Comparison of ENCODE assay signal across 19 cellular contexts in genomic region chr1:109579044-109579443, GRCh38. TPM values are rescaled to one million over a fixed set of nuclear protein-coding genes. Genes with fewer than 3 reads are reported as not detected.
DNase-seq lines count a peak whose midpoint lies in the region; ATAC-seq, FAIRE-seq and TF ChIP-seq lines count a peak whose summit lies in the region.
"Had no signal": no experiment of that assay in that cellular context is flagged by ENCODE, and none has a peak within 500 bp of the region (broad histone marks: within the 10 kb centered on the region; RNA-seq: fewer than 3 reads in every experiment).

No MANE protein-coding gene starts in this region.

- no peaks in the 10 kb centered on the region for H3K9me3 Mint-ChIP-seq in activated naive CD4-positive, alpha-beta T cell treated with anti-CD3 and anti-CD28 coated beads, Interleukin-2, amount 10 ng/mL, durations not matched to agents 7 days and 5 days
- H3K9me3 Mint-ChIP-seq in activated naive CD4-positive, alpha-beta T cell treated with anti-CD3 and anti-CD28 coated beads for 36 hours, result no peaks in the 10 kb centered on the region
- no peaks in the 10 kb centered on the region for H3K9me3 Mint-ChIP-seq in astrocyte (ENCODE audit: unreplicated experiment)
- no peaks in the 10 kb centered on the region for H3K9me3 Mint-ChIP-seq in stimulated activated memory B cell treated with anti-CD40 and anti-IgM and Interleukin-4, amounts not matched to agents 10 μg/mL and 1 μg/mL and 100 μg/mL, for 72 hours
- H3K9me3 Mint-ChIP-seq: activated CD4-positive, alpha-beta memory T cell treated with anti-CD3 and anti-CD28 coated beads, Interleukin-2, amount 10 ng/mL, durations not matched to agents 7 days and 5 days; naive thymus-derived CD4-positive, alpha-beta T cell had no signal

- no peak for FAIRE-seq in astrocyte (lab: Jason Lieb, UNC)
- FAIRE-seq: endothelial cell of umbilical vein, TTC549 had no signal

- H4K20me1 ChIP-seq in astrocyte (ENCODE audit: insufficient read depth, low read length), result peaks cover 46% of the 10 kb centered on the region

- peaks cover 34% of the 10 kb centered on the region for H3K36me3 ChIP-seq in astrocyte (ENCODE audit: insufficient read depth, low read length)

- no peak overlapping the region for H3K9ac ChIP-seq in astrocyte (ENCODE audit: low read length)

- no peaks in the 10 kb centered on the region for H3K27me3 ChIP-seq in astrocyte (ENCODE audit: insufficient read depth, low read length)
- H3K27me3 ChIP-seq: SJSA1, transverse colon had no signal

- no peak for ATAC-seq in stimulated activated memory B cell treated with anti-CD40 and anti-IgM and Interleukin-4, amounts not matched to agents 10 μg/mL and 1 μg/mL and 100 μg/mL, for 72 hours
- ATAC-seq in HG02885 (IDR thresholded peaks at IDR 0.05; ENCODE audit: poor library complexity, unreplicated experiment) (no peak), GM21381 (IDR thresholded peaks at IDR 0.05; ENCODE audit: unreplicated experiment) (no peak)
- ATAC-seq: left lobe of liver; naive thymus-derived CD4-positive, alpha-beta T cell had no signal

- peaks cover 56% of the 10 kb centered on the region for H3K79me2 ChIP-seq in astrocyte (ENCODE audit: insufficient read depth, low read length)

- H3K4me1 ChIP-seq in astrocyte (ENCODE audit: insufficient read depth, low read length), result peaks cover 6% of the 10 kb centered on the region
- H3K4me1 ChIP-seq: SJSA1 had no signal

- H3K9me3 ChIP-seq in astrocyte (ENCODE audit: insufficient read depth, low read depth, low read length), result no peaks in the 10 kb centered on the region
- H3K9me3 ChIP-seq: SJSA1, transverse colon had no signal

- H3K36me3 Mint-ChIP-seq in activated naive CD4-positive, alpha-beta T cell treated with anti-CD3 and anti-CD28 coated beads, Interleukin-2, amount 10 ng/mL, durations not matched to agents 7 days and 5 days, result peaks cover 47% of the 10 kb centered on the region
- peaks cover 16% of the 10 kb centered on the region for H3K36me3 Mint-ChIP-seq in activated naive CD4-positive, alpha-beta T cell treated with anti-CD3 and anti-CD28 coated beads for 36 hours (ENCODE audit: low read depth)
- H3K36me3 Mint-ChIP-seq in astrocyte (ENCODE audit: low read depth, unreplicated experiment), result peaks cover 11% of the 10 kb centered on the region
- peaks cover 44% of the 10 kb centered on the region for H3K36me3 Mint-ChIP-seq in stimulated activated memory B cell treated with anti-CD40 and anti-IgM and Interleukin-4, amounts not matched to agents 10 μg/mL and 1 μg/mL and 100 μg/mL, for 72 hours

- intact Hi-C loops in activated naive CD4-positive, alpha-beta T cell treated with anti-CD3 and anti-CD28 coated beads for 36 hours (cut with micrococcal nuclease), result no loop called here

- H3K27ac ChIP-seq in astrocyte (ENCODE audit: low read depth, low read length), result no peak overlapping the region
- H3K27ac ChIP-seq: SJSA1 had no signal

- CTCF ChIA-PET in activated naive CD4-positive, alpha-beta T cell treated with anti-CD3 and anti-CD28 coated beads, Interleukin-2, amount 10 ng/mL, durations not matched to agents 7 days and 5 days (lab: Charles Lee), result interaction anchor here (0.8 kb wide), 1 partner anchor 62 kb away, joined by 3 read pairs; no protein-coding TSS in a partner anchor
- CTCF ChIA-PET in activated naive CD4-positive, alpha-beta T cell treated with anti-CD3 and anti-CD28 coated beads for 36 hours (lab: Charles Lee), result no interaction called here

- H3K4me2 ChIP-seq in astrocyte (ENCODE audit: low read length), result peak overlapping the region; percentile 1

- DNase-seq in activated naive CD4-positive, alpha-beta T cell treated with anti-CD3 and anti-CD28 coated beads, Interleukin-2, amount 10 ng/mL, durations not matched to agents 7 days and 5 days, result no peak
- DNase-seq in activated naive CD4-positive, alpha-beta T cell treated with anti-CD3 and anti-CD28 coated beads for 36 hours, result no peak
- DNase-seq in astrocyte (ENCODE audit: low read depth) (peak; percentile 49), hepatic stellate cell (ENCODE audit: low spot score) (peak; percentile 9), amygdala (lab: John Stamatoyannopoulos, UW) (no peak)
- DNase-seq: activated CD4-positive, alpha-beta memory T cell treated with anti-CD3 and anti-CD28 coated beads, Interleukin-2, amount 10 ng/mL, durations not matched to agents 7 days and 5 days; activated gamma-delta T cell treated with Interleukin-2 at 50 U/mL for 16 hours; central memory CD4-positive, alpha-beta T cell; naive thymus-derived CD4-positive, alpha-beta T cell; retina; stimulated activated CD4-positive, alpha-beta T cell treated with anti-CD3 and anti-CD28 coated beads, Interleukin-1b, Interleukin-23, amount 100 ng/mL, for 48 hours; transverse colon had no signal

- no peak overlapping the region for H3K4me3 ChIP-seq in astrocyte (ENCODE audit: insufficient read depth, low read depth, low read length)
- H3K4me3 ChIP-seq: SJSA1, transverse colon had no signal

- no peaks in the 10 kb centered on the region for H3K4me1 Mint-ChIP-seq in activated naive CD4-positive, alpha-beta T cell treated with anti-CD3 and anti-CD28 coated beads, Interleukin-2, amount 10 ng/mL, durations not matched to agents 7 days and 5 days
- peaks cover 4% of the 10 kb centered on the region for H3K4me1 Mint-ChIP-seq in activated naive CD4-positive, alpha-beta T cell treated with anti-CD3 and anti-CD28 coated beads for 36 hours (ENCODE audit: low read depth)
- peaks cover 8% of the 10 kb centered on the region for H3K4me1 Mint-ChIP-seq in astrocyte (ENCODE audit: low read depth, unreplicated experiment)
- peaks cover 6% of the 10 kb centered on the region for H3K4me1 Mint-ChIP-seq in stimulated activated memory B cell treated with anti-CD40 and anti-IgM and Interleukin-4, amounts not matched to agents 10 μg/mL and 1 μg/mL and 100 μg/mL, for 72 hours

- no peak overlapping the region for H3K4me3 Mint-ChIP-seq in activated naive CD4-positive, alpha-beta T cell treated with anti-CD3 and anti-CD28 coated beads, Interleukin-2, amount 10 ng/mL, durations not matched to agents 7 days and 5 days
- H3K4me3 Mint-ChIP-seq in activated naive CD4-positive, alpha-beta T cell treated with anti-CD3 and anti-CD28 coated beads for 36 hours, result no peak overlapping the region
- peak overlapping the region; percentile 45 for H3K4me3 Mint-ChIP-seq in astrocyte (ENCODE audit: unreplicated experiment)
- no peak overlapping the region for H3K4me3 Mint-ChIP-seq in stimulated activated memory B cell treated with anti-CD40 and anti-IgM and Interleukin-4, amounts not matched to agents 10 μg/mL and 1 μg/mL and 100 μg/mL, for 72 hours
- H3K4me3 Mint-ChIP-seq: activated CD4-positive, alpha-beta memory T cell treated with anti-CD3 and anti-CD28 coated beads, Interleukin-2, amount 10 ng/mL, durations not matched to agents 7 days and 5 days; naive thymus-derived CD4-positive, alpha-beta T cell had no signal

- TF ChIP-seq CTCF in astrocyte (IDR thresholded peaks at IDR 0.05; ENCODE audit: insufficient read depth, low read depth, low read length), result no peak

- H3K27me3 Mint-ChIP-seq in activated naive CD4-positive, alpha-beta T cell treated with anti-CD3 and anti-CD28 coated beads, Interleukin-2, amount 10 ng/mL, durations not matched to agents 7 days and 5 days, result no peaks in the 10 kb centered on the region
- H3K27me3 Mint-ChIP-seq in activated naive CD4-positive, alpha-beta T cell treated with anti-CD3 and anti-CD28 coated beads for 36 hours (ENCODE audit: low read depth), result no peaks in the 10 kb centered on the region
- no peaks in the 10 kb centered on the region for H3K27me3 Mint-ChIP-seq in astrocyte (ENCODE audit: low read depth, unreplicated experiment)
- no peaks in the 10 kb centered on the region for H3K27me3 Mint-ChIP-seq in stimulated activated memory B cell treated with anti-CD40 and anti-IgM and Interleukin-4, amounts not matched to agents 10 μg/mL and 1 μg/mL and 100 μg/mL, for 72 hours
- H3K27me3 Mint-ChIP-seq: activated CD4-positive, alpha-beta memory T cell treated with anti-CD3 and anti-CD28 coated beads, Interleukin-2, amount 10 ng/mL, durations not matched to agents 7 days and 5 days; naive thymus-derived CD4-positive, alpha-beta T cell had no signal

- peak overlapping the region; percentile 21 for H3K27ac Mint-ChIP-seq in activated naive CD4-positive, alpha-beta T cell treated with anti-CD3 and anti-CD28 coated beads, Interleukin-2, amount 10 ng/mL, durations not matched to agents 7 days and 5 days
- no peak overlapping the region for H3K27ac Mint-ChIP-seq in activated naive CD4-positive, alpha-beta T cell treated with anti-CD3 and anti-CD28 coated beads for 36 hours
- peak overlapping the region; percentile 85 for H3K27ac Mint-ChIP-seq in astrocyte (ENCODE audit: unreplicated experiment)
- H3K27ac Mint-ChIP-seq in stimulated activated memory B cell treated with anti-CD40 and anti-IgM and Interleukin-4, amounts not matched to agents 10 μg/mL and 1 μg/mL and 100 μg/mL, for 72 hours, result peak overlapping the region; percentile 32
- H3K27ac Mint-ChIP-seq: activated CD4-positive, alpha-beta memory T cell treated with anti-CD3 and anti-CD28 coated beads, Interleukin-2, amount 10 ng/mL, durations not matched to agents 7 days and 5 days had no signal

- H2AFZ ChIP-seq in astrocyte (ENCODE audit: low read depth, low read length), result no peak overlapping the region

RNA-seq across cellular contexts. Expression of gene GNAI3, which starts 30.6 kb away (rescaled TPM):
- 1 to 10 TPM; 8.0 to 8.5 TPM for total RNA-seq in activated naive CD4-positive, alpha-beta T cell treated with anti-CD3 and anti-CD28 coated beads for 36 hours
- total RNA-seq in astrocyte, result 15.3 and 16.1 TPM in 2 replicates

RNA-seq across cellular contexts. Expression of gene GPR61, which starts 39.4 kb away (rescaled TPM):
- total RNA-seq in activated naive CD4-positive, alpha-beta T cell treated with anti-CD3 and anti-CD28 coated beads for 36 hours, result under 1 TPM in 1 of 2 experiments, not detected in 1; 0.31 TPM
- not detected in 2 replicates for total RNA-seq in astrocyte
- total RNA-seq: endothelial cell of umbilical vein, left lobe of liver, transverse colon had no signal

RNA-seq across cellular contexts. Expression of gene GNAT2, which starts 40.4 kb away (rescaled TPM):
- under 1 TPM; 0.22 to 0.50 TPM for total RNA-seq in activated naive CD4-positive, alpha-beta T cell treated with anti-CD3 and anti-CD28 coated beads for 36 hours
- total RNA-seq in astrocyte, result not detected in 2 replicates
- total RNA-seq: activated CD4-positive, alpha-beta memory T cell treated with anti-CD3 and anti-CD28 coated beads, Interleukin-2, amount 10 ng/mL, durations not matched to agents 7 days and 5 days; endothelial cell of umbilical vein; transverse colon had no signal

RNA-seq across cellular contexts. Expression of gene AMPD2, which starts 40.6 kb away (rescaled TPM):
- 10 to 100 TPM; 41.3 to 56.9 TPM for total RNA-seq in activated naive CD4-positive, alpha-beta T cell treated with anti-CD3 and anti-CD28 coated beads for 36 hours
- total RNA-seq in astrocyte, result 155 and 156 TPM in 2 replicates

Comparison
In these comparisons a context has a peak if more than half of its experiments do, and no peak if none do; other contexts are left out.
1. DNase-seq: peak in astrocyte (single experiment) and hepatic stellate cell (single experiment); none in activated naive CD4-positive, alpha-beta T cell treated with anti-CD3 and anti-CD28 coated beads, Interleukin-2, amount 10 ng/mL, durations not matched to agents 7 days and 5 days (single experiment), activated naive CD4-positive, alpha-beta T cell treated with anti-CD3 and anti-CD28 coated beads for 36 hours (single experiment) and amygdala (0 of 56).